21 cellular contexts compared by ENCODE assay signal in the genomic region with DNA sequence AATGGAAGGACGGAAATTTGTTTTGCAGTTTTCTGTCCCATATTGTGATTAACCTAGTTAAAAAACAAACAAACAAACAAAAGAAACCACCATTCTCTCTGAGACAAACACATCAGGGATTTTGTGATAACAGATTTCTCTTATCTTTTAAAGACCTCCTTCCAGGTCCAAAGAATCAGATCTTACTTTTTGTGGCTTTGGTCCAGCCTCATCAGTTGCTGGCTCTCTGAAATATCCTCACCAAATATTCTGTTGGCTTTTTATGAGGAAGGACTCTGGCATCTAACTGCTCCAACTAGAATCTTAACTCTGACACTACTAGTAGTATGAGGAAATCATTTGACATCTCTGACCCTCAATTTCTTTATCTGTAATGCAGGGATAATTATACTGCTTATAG. TPM values are rescaled to one million over a fixed set of nuclear protein-coding genes. Genes with fewer than 3 reads are reported as not detected.
A peak's percentile ranks its signal among the peaks of the same experiment; 100 is the strongest.
DNase-seq lines count a peak whose midpoint lies in the region; ATAC-seq, FAIRE-seq and TF ChIP-seq lines count a peak whose summit lies in the region.
"Had no signal": no experiment of that assay in that cellular context is flagged by ENCODE, and none has a peak within 500 bp of the region (broad histone marks: within the 10 kb centered on the region; RNA-seq: fewer than 3 reads in every experiment).

No MANE protein-coding gene starts in this region.

- H3K4me1 ChIP-seq in smooth muscle cell (ENCODE audit: low read depth) (peaks cover 7% of the 10 kb centered on the region), left lung (peaks cover 8 to 37% of the 10 kb centered on the region in 2 donors)
- H3K4me1 ChIP-seq: Caco-2 had no signal

- no peak overlapping the region for H3K27ac ChIP-seq in neural cell (ENCODE audit: low read length)
- H3K27ac ChIP-seq in smooth muscle cell (ENCODE audit: low read depth), result no peak overlapping the region
- no peak overlapping the region for H3K27ac ChIP-seq in left lung
- H3K27ac ChIP-seq: 22Rv1, BLaER1, C4-2B had no signal

- no peak for TF ChIP-seq RAD21 in neural cell (conservative IDR thresholded peaks at IDR 0.05)

- peaks cover 31% of the 10 kb centered on the region for H3K4me1 Mint-ChIP-seq in T-helper 17 cell
- H3K4me1 Mint-ChIP-seq: GM23338 had no signal

- peak overlapping the region; percentile 81 for H3K4me3 ChIP-seq in neural cell (ENCODE audit: low read length)
- no peak overlapping the region for H3K4me3 ChIP-seq in smooth muscle cell
- H3K4me3 ChIP-seq in left lung, result no peak overlapping the region
- H3K4me3 ChIP-seq: BLaER1, GM23338 had no signal

- no peak for DNase-seq in GM19239 (ENCODE audit: insufficient read length, low spot score)
- no peak for DNase-seq in T-helper 17 cell
- DNase-seq in smooth muscle cell (lab: John Stamatoyannopoulos, UW; ENCODE audit: unreplicated experiment), result no peak
- no peak for DNase-seq in left lung
- DNase-seq: Caco-2; CD4-positive, CD25-positive, alpha-beta regulatory T cell; CD8-positive, alpha-beta T cell; DMS153; DND-41; H9; HFFc6 had no signal

- H3K27me3 Mint-ChIP-seq in T-helper 17 cell, result no peaks in the 10 kb centered on the region
- H3K27me3 Mint-ChIP-seq: B cell had no signal

- no peak for TF ChIP-seq EP300 in neural cell (conservative IDR thresholded peaks at IDR 0.05; ENCODE audit: poor library complexity, severe bottlenecking)

- H3K36me3 ChIP-seq in neural cell (ENCODE audit: insufficient read depth, low read length) (peaks cover 4% of the 10 kb centered on the region), smooth muscle cell (ENCODE audit: low read depth) (peaks cover 22% of the 10 kb centered on the region), left lung (peaks cover 3 to 30% of the 10 kb centered on the region in 2 donors)

- H3K4me2 ChIP-seq in neural cell (ENCODE audit: low read length) (no peak overlapping the region), smooth muscle cell (no peak overlapping the region)
- H3K4me2 ChIP-seq: BLaER1, GM23338 had no signal

- WGBS in smooth muscle cell (ENCODE audit: low lambda C conversion rate), result 100% methylated on average over 1 of the region's 1 CpG

- peak; percentile 62 for FAIRE-seq in GM19239 (lab: Jason Lieb, UNC)
- FAIRE-seq: A204.1, GM12892 had no signal

- peaks cover 3% of the 10 kb centered on the region for H3F3A ChIP-seq in neural cell (ENCODE audit: insufficient read depth, low read length, poor library complexity, severe bottlenecking)
- no peaks in the 10 kb centered on the region for H3F3A ChIP-seq in smooth muscle cell (ENCODE audit: low read depth)

- peak overlapping the region; percentile 2 for H3K27ac Mint-ChIP-seq in T-helper 17 cell
- H3K27ac Mint-ChIP-seq: B cell; CD8-positive, alpha-beta T cell; GM23338; H9; HFFc6 had no signal

- intact Hi-C loops in left lung (cut with DNase I), result no loop called here

- H3K36me3 Mint-ChIP-seq in T-helper 17 cell (ENCODE audit: low read depth), result peaks cover 10% of the 10 kb centered on the region

- no peak overlapping the region for H3K9ac ChIP-seq in neural cell (ENCODE audit: low read length)
- H3K9ac ChIP-seq in smooth muscle cell (ENCODE audit: low read depth), result no peak overlapping the region
- H3K9ac ChIP-seq: BLaER1 had no signal

- no peaks in the 10 kb centered on the region for H3K9me2 ChIP-seq in neural cell (ENCODE audit: insufficient read depth, low read length)

- H3K27me3 ChIP-seq in neural cell (ENCODE audit: insufficient read depth, low read depth, low read length) (no peaks in the 10 kb centered on the region), smooth muscle cell (ENCODE audit: low read depth) (no peaks in the 10 kb centered on the region), left lung (no peaks in the 10 kb centered on the region)
- H3K27me3 ChIP-seq: BLaER1 had no signal

- no peak overlapping the region for H3K4me3 Mint-ChIP-seq in T-helper 17 cell
- H3K4me3 Mint-ChIP-seq: B cell; CD8-positive, alpha-beta T cell; GM23338; H9; HFFc6 had no signal

- no peak for ATAC-seq in T-helper 17 cell
- ATAC-seq in GM18861 (IDR thresholded peaks at IDR 0.05; ENCODE audit: unreplicated experiment), result no peak
- ATAC-seq in left lung, result no peak
- ATAC-seq: CD8-positive, alpha-beta T cell; GM23338; HCT116 had no signal

- TF ChIP-seq CTCF in neural cell (IDR thresholded peaks at IDR 0.05; ENCODE audit: poor library complexity, severe bottlenecking) (no peak), smooth muscle cell (IDR thresholded peaks at IDR 0.05; ENCODE audit: borderline replicate concordance, insufficient read depth, poor library complexity, severe bottlenecking) (no peak), left lung (IDR thresholded peaks at IDR 0.05) (no peak)

- H4K20me1 ChIP-seq in neural cell (ENCODE audit: insufficient read depth) (no peaks in the 10 kb centered on the region), smooth muscle cell (ENCODE audit: low read depth) (peaks cover 28% of the 10 kb centered on the region)

- no peaks in the 10 kb centered on the region for H3K9me3 ChIP-seq in T-helper 17 cell (ENCODE audit: control insufficient read depth, low read length, poor library complexity, severe bottlenecking)
- no peaks in the 10 kb centered on the region for H3K9me3 ChIP-seq in neural cell (ENCODE audit: low read length)
- no peaks in the 10 kb centered on the region for H3K9me3 ChIP-seq in smooth muscle cell (replicated peaks; ENCODE audit: low read depth)
- no peaks in the 10 kb centered on the region for H3K9me3 ChIP-seq in left lung
- H3K9me3 ChIP-seq: BLaER1, Caco-2 had no signal

- H2AFZ ChIP-seq in neural cell (ENCODE audit: low read depth, low read length) (no peak overlapping the region), smooth muscle cell (ENCODE audit: low read depth) (no peak overlapping the region)
- H2AFZ ChIP-seq: GM23338 had no signal

- H3K79me2 ChIP-seq in neural cell (replicated peaks; ENCODE audit: insufficient read depth, low read length) (peaks cover 44% of the 10 kb centered on the region), smooth muscle cell (ENCODE audit: low read depth) (peaks cover 51% of the 10 kb centered on the region)

TF ChIP-seq in neural cell, 6 proteins besides CTCF, POLR2A, EP300 and RAD21:
- TF ChIP-seq EZH2 (IDR thresholded peaks at IDR 0.05; ENCODE audit: borderline replicate concordance, insufficient read depth, low read length, poor library complexity, severe bottlenecking) (no peak), POLR2AphosphoS5 (IDR thresholded peaks at IDR 0.05) (no peak), MXI1 (conservative IDR thresholded peaks at IDR 0.05; ENCODE audit: poor library complexity, severe bottlenecking) (no peak), SMC3 (conservative IDR thresholded peaks at IDR 0.05; ENCODE audit: poor library complexity) (no peak)
- TF ChIP-seq, protein P1, sequence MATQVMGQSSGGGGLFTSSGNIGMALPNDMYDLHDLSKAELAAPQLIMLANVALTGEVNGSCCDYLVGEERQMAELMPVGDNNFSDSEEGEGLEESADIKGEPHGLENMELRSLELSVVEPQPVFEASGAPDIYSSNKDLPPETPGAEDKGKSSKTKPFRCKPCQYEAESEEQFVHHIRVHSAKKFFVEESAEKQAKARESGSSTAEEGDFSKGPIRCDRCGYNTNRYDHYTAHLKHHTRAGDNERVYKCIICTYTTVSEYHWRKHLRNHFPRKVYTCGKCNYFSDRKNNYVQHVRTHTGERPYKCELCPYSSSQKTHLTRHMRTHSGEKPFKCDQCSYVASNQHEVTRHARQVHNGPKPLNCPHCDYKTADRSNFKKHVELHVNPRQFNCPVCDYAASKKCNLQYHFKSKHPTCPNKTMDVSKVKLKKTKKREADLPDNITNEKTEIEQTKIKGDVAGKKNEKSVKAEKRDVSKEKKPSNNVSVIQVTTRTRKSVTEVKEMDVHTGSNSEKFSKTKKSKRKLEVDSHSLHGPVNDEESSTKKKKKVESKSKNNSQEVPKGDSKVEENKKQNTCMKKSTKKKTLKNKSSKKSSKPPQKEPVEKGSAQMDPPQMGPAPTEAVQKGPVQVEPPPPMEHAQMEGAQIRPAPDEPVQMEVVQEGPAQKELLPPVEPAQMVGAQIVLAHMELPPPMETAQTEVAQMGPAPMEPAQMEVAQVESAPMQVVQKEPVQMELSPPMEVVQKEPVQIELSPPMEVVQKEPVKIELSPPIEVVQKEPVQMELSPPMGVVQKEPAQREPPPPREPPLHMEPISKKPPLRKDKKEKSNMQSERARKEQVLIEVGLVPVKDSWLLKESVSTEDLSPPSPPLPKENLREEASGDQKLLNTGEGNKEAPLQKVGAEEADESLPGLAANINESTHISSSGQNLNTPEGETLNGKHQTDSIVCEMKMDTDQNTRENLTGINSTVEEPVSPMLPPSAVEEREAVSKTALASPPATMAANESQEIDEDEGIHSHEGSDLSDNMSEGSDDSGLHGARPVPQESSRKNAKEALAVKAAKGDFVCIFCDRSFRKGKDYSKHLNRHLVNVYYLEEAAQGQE (IDR thresholded peaks at IDR 0.05; ENCODE audit: borderline replicate concordance), result no peak

RNA-seq across cellular contexts. Expression of a gene that starts 4.8 kb away (rescaled TPM):
- total RNA-seq in T-helper 17 cell (10 to 100 TPM; 53.9 to 62.0 TPM), smooth muscle cell (73.4 and 82.4 TPM in 2 replicates), left lung (10 to 100 TPM; 39.7 to 54.5 TPM)
- polyA plus RNA-seq in neural cell (182 and 202 TPM in 2 replicates), smooth muscle cell (67.9 and 75.0 TPM in 2 replicates)
- polyA minus RNA-seq in neural cell, result 80.8 and 130 TPM in 2 replicates
